In genomic region chr21:28877318-28877884, GRCh38 we compare ENCODE assay signal across 1 cellular context.
A peak's percentile ranks its signal among the peaks of the same experiment; 100 is the strongest.
TF ChIP-seq lines count a peak whose summit lies in the region.

No MANE protein-coding gene starts in this region.

TF ChIP-seq in HepG2, 621 proteins besides CTCF, POLR2A, EP300 and RAD21:
- TF ChIP-seq ZNF609 (CRISPR knock-in tag; IDR thresholded peaks at IDR 0.05; ENCODE audit: borderline replicate concordance) = no peak
- no peak for TF ChIP-seq ZNF468 (CRISPR knock-in tag; IDR thresholded peaks at IDR 0.05)
- TF ChIP-seq HNF1B (CRISPR knock-in tag; IDR thresholded peaks at IDR 0.05) = no peak
- no peak for TF ChIP-seq ZNF639 (CRISPR knock-in tag; conservative IDR thresholded peaks at IDR 0.05)
- TF ChIP-seq ZNF512 (CRISPR knock-in tag; IDR thresholded peaks at IDR 0.05) = 0 out of 2 replicates have a peak, but pooled peaks have one; percentile 46
- no peak for TF ChIP-seq TCF12 (IDR thresholded peaks at IDR 0.05)
- no peak for TF ChIP-seq TCF12 (CRISPR knock-in tag; IDR thresholded peaks at IDR 0.05)
- TF ChIP-seq ZNF10 (CRISPR knock-in tag; IDR thresholded peaks at IDR 0.05; ENCODE audit: borderline replicate concordance, low read depth) = no peak
